In the genomic region with DNA sequence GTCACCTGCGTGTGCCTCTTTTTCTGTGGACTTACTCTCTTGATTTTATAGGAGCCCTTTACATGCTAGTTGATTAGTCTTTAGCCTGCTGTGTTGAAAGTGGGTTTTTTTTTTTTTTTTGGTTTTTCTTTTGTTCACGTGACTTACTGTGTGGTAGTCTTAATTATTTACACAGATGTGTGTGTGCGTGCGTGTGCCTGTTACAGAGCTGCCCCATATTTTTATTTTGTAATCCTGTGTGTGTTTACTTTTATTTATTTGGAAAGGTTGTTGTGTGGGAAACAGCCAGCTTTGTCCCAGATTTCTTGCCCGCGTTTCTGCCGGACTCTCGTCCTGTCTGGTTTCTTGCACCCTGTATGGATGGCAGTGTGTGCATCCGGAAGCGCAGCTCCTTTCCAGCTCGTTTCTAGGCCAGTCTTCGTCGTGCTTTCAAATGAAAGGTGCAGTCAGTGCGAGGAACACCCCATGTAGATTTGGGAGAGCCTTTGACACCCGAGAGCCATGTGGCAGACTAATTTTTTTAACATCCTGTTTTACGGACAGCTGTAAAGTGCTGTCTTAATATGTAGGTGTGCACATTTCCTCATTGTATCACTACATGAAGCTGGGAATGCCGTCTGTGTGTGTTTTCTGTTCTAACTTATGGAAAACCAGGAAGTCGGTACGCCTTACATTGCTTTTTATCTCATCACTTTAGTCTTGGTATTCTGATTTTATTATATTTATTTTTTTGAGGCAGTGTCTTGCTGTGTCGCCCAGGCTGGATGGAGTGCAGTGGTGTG, we compare ENCODE assay signal across 20 cellular contexts. TPM values are rescaled to one million over a fixed set of nuclear protein-coding genes. Genes with fewer than 3 reads are reported as not detected.
DNase-seq lines count a peak whose midpoint lies in the region; ATAC-seq and TF ChIP-seq lines count a peak whose summit lies in the region.
"Had no signal": no experiment of that assay in that cellular context is flagged by ENCODE, and none has a peak within 500 bp of the region (broad histone marks: within the 10 kb centered on the region; RNA-seq: fewer than 3 reads in every experiment).

No MANE protein-coding gene starts in this region.

- no peaks in the 10 kb centered on the region for H3K27me3 ChIP-seq in H9 (ENCODE audit: insufficient read depth, low read length)
- no peaks in the 10 kb centered on the region for H3K27me3 ChIP-seq in hepatocyte
- H3K27me3 ChIP-seq: esophagus muscularis mucosa, pancreas had no signal

- no peak overlapping the region for H3K18ac ChIP-seq in H9 (ENCODE audit: insufficient read length, low read depth, low read length)

- H2BK15ac ChIP-seq in H9 (ENCODE audit: low read depth, low read length) = no peak overlapping the region

- H2BK5ac ChIP-seq in H9 (ENCODE audit: insufficient read length, low read length) = no peak overlapping the region

- H4K20me1 ChIP-seq in H9 (ENCODE audit: control insufficient read depth, insufficient read depth, insufficient read length) (no peaks in the 10 kb centered on the region), hepatocyte (ENCODE audit: insufficient read depth, poor library complexity, severe bottlenecking) (peaks cover 13% of the 10 kb centered on the region)

- peak overlapping the region; percentile 45 for H3K27ac Mint-ChIP-seq in activated naive CD4-positive, alpha-beta T cell treated with anti-CD3 and anti-CD28 coated beads, Interleukin-2, amount 10 ng/mL, durations not matched to agents 7 days and 5 days
- H3K27ac Mint-ChIP-seq in H9 = peak overlapping the region in 2 of 3 experiments; percentile 38 to 76; a peak in 4 of 7 replicates
- peak overlapping the region; percentile 56 for H3K27ac Mint-ChIP-seq in stimulated activated naive B cell treated with anti-CD40 and anti-IgM and Interleukin-4, amounts not matched to agents 10 μg/mL and 1 μg/mL and 100 μg/mL, for 72 hours
- H3K27ac Mint-ChIP-seq: activated naive CD8-positive, alpha-beta T cell had no signal

- H2AK5ac ChIP-seq in H9 (ENCODE audit: insufficient read length, low read length) = no peak overlapping the region

- H3K79me2 ChIP-seq in H9 (ENCODE audit: insufficient read depth, low read length) = peaks cover 20% of the 10 kb centered on the region; the same call in 1 of the 2 replicates
- H3K79me2 ChIP-seq in hepatocyte = peaks cover 47% of the 10 kb centered on the region

- no peaks in the 10 kb centered on the region for H3K9me3 ChIP-seq in H9 (ENCODE audit: control insufficient read depth, low read depth, low read length)
- H3K9me3 ChIP-seq in hepatocyte (ENCODE audit: low read depth) = no peaks in the 10 kb centered on the region
- H3K9me3 ChIP-seq: esophagus muscularis mucosa, pancreas had no signal

- H3K23me2 ChIP-seq in H9 (ENCODE audit: insufficient read length, low read depth, low read length, poor library complexity, severe bottlenecking) = no peaks in the 10 kb centered on the region

- H4K5ac ChIP-seq in H9 (ENCODE audit: insufficient read length, low read depth, low read length) = no peak overlapping the region

- intact Hi-C loops in left colon (cut with DNase I, micrococcal nuclease) = no loop called here

- TF ChIP-seq CTCF in H9 (conservative IDR thresholded peaks at IDR 0.05) (no peak), hepatocyte (IDR thresholded peaks at IDR 0.05; ENCODE audit: poor library complexity) (no peak)

- no peak overlapping the region for H3K4me3 ChIP-seq in hepatocyte
- H3K4me3 ChIP-seq: esophagus muscularis mucosa, pancreas had no signal

- no peak overlapping the region for H3K4ac ChIP-seq in H9 (ENCODE audit: low read depth, low read length)

- H2AFZ ChIP-seq in H9 (ENCODE audit: low read length) = no peak overlapping the region
- no peak overlapping the region for H2AFZ ChIP-seq in hepatocyte

- H3K23ac ChIP-seq in H9 (ENCODE audit: insufficient read length, low read depth, low read length) = no peak overlapping the region

- H3K9me3 Mint-ChIP-seq in activated naive CD4-positive, alpha-beta T cell treated with anti-CD3 and anti-CD28 coated beads, Interleukin-2, amount 10 ng/mL, durations not matched to agents 7 days and 5 days = no peaks in the 10 kb centered on the region
- no peaks in the 10 kb centered on the region for H3K9me3 Mint-ChIP-seq in H9
- no peaks in the 10 kb centered on the region for H3K9me3 Mint-ChIP-seq in stimulated activated naive B cell treated with anti-CD40 and anti-IgM and Interleukin-4, amounts not matched to agents 10 μg/mL and 1 μg/mL and 100 μg/mL, for 72 hours
- H3K9me3 Mint-ChIP-seq: stimulated activated effector memory CD8-positive, alpha-beta T cell treated with anti-CD3 and anti-CD28 coated beads, Interleukin-12 subunit alpha, Interleukin-12 subunit beta, amount 100 ng/mL, for 72 hours had no signal

- peaks cover 37% of the 10 kb centered on the region for H3K36me3 Mint-ChIP-seq in activated naive CD4-positive, alpha-beta T cell treated with anti-CD3 and anti-CD28 coated beads, Interleukin-2, amount 10 ng/mL, durations not matched to agents 7 days and 5 days
- H3K36me3 Mint-ChIP-seq in H9 (ENCODE audit: insufficient read depth in 1 of 3, low read depth in 3 of 3) = peaks cover 33 to 60% (median 45%) of the 10 kb centered on the region in 3 experiments
- H3K36me3 Mint-ChIP-seq in stimulated activated naive B cell treated with anti-CD40 and anti-IgM and Interleukin-4, amounts not matched to agents 10 μg/mL and 1 μg/mL and 100 μg/mL, for 72 hours = peaks cover 20 to 48% of the 10 kb centered on the region in 2 donors

- H3K4me2 ChIP-seq in H9 (ENCODE audit: insufficient read depth, insufficient read length, low read length) = no peak overlapping the region
- H3K4me2 ChIP-seq in hepatocyte = no peak overlapping the region

- peaks cover 44% of the 10 kb centered on the region for H3K4me1 Mint-ChIP-seq in activated naive CD4-positive, alpha-beta T cell treated with anti-CD3 and anti-CD28 coated beads, Interleukin-2, amount 10 ng/mL, durations not matched to agents 7 days and 5 days
- H3K4me1 Mint-ChIP-seq in H9 = peaks cover 7 to 12% of the 10 kb centered on the region in 2 experiments; a peak in 3 of 4 replicates
- peaks cover 7 to 18% of the 10 kb centered on the region in 2 donors for H3K4me1 Mint-ChIP-seq in stimulated activated naive B cell treated with anti-CD40 and anti-IgM and Interleukin-4, amounts not matched to agents 10 μg/mL and 1 μg/mL and 100 μg/mL, for 72 hours

- H2BK12ac ChIP-seq in H9 (ENCODE audit: insufficient read length, low read depth, low read length) = no peak overlapping the region

- no CpG with 5 or more reads among the region's 20 CpGs for WGBS in H9 (ENCODE audit: extremely low coverage, insufficient read length, low lambda C conversion rate)
- 94% methylated on average over 20 of the region's 20 CpGs for WGBS in hepatocyte (ENCODE audit: low lambda C conversion rate, missing lambda C conversion rate)

- ATAC-seq in left colon = peak; percentile 69
- no peak for ATAC-seq in stimulated activated naive B cell treated with anti-CD40 and anti-IgM and Interleukin-4, amounts not matched to agents 10 μg/mL and 1 μg/mL and 100 μg/mL, for 72 hours (replicated peaks)
- ATAC-seq: left ventricle myocardium superior; pancreas; stimulated activated effector memory CD8-positive, alpha-beta T cell treated with anti-CD3 and anti-CD28 coated beads, Interleukin-12 subunit alpha, Interleukin-12 subunit beta, amount 100 ng/mL, for 72 hours had no signal

- H2BK120ac ChIP-seq in H9 (ENCODE audit: low read depth, low read length, poor library complexity, severe bottlenecking) = no peak overlapping the region

- no peak overlapping the region for H4K91ac ChIP-seq in H9 (ENCODE audit: insufficient read length, low read depth, low read length)

- no peak overlapping the region for H3K56ac ChIP-seq in H9 (ENCODE audit: insufficient read length, low read depth, low read length)

- H3T11ph ChIP-seq in H9 (ENCODE audit: low read length) = no peak overlapping the region

- no peak overlapping the region for H3K14ac ChIP-seq in H9 (ENCODE audit: insufficient read depth, low read length)

- H3K4me1 ChIP-seq in H9 (ENCODE audit: insufficient read depth, low read length) = no peaks in the 10 kb centered on the region
- peaks cover 1% of the 10 kb centered on the region for H3K4me1 ChIP-seq in hepatocyte (ENCODE audit: insufficient read depth)
- H3K4me1 ChIP-seq: pancreas had no signal

- no peak overlapping the region for H2BK20ac ChIP-seq in H9 (ENCODE audit: low read depth, low read length, poor library complexity, severe bottlenecking)

- H3K27ac ChIP-seq in H9 (ENCODE audit: insufficient read length, low read depth, low read length) (no peak overlapping the region), hepatocyte (no peak overlapping the region)
- H3K27ac ChIP-seq: esophagus muscularis mucosa, pancreas had no signal

- H3K9me2 ChIP-seq in hepatocyte (replicated peaks; ENCODE audit: insufficient read depth) = no peaks in the 10 kb centered on the region

- no peaks in the 10 kb centered on the region for H3K36me3 ChIP-seq in hepatocyte (replicated peaks; ENCODE audit: insufficient read depth, low read depth)
- H3K36me3 ChIP-seq: pancreas had no signal

- no peak overlapping the region for H3K4me3 Mint-ChIP-seq in activated naive CD4-positive, alpha-beta T cell treated with anti-CD3 and anti-CD28 coated beads, Interleukin-2, amount 10 ng/mL, durations not matched to agents 7 days and 5 days
- no peak overlapping the region; a peak in 1 of 5 replicates for H3K4me3 Mint-ChIP-seq in H9
- H3K4me3 Mint-ChIP-seq in stimulated activated naive B cell treated with anti-CD40 and anti-IgM and Interleukin-4, amounts not matched to agents 10 μg/mL and 1 μg/mL and 100 μg/mL, for 72 hours = no peak overlapping the region
- H3K4me3 Mint-ChIP-seq: activated naive CD8-positive, alpha-beta T cell; stimulated activated effector memory CD8-positive, alpha-beta T cell treated with anti-CD3 and anti-CD28 coated beads, Interleukin-12 subunit alpha, Interleukin-12 subunit beta, amount 100 ng/mL, for 72 hours had no signal

- peak; percentile 13 for DNase-seq in activated naive CD4-positive, alpha-beta T cell treated with anti-CD3 and anti-CD28 coated beads, Interleukin-2, amount 10 ng/mL, durations not matched to agents 7 days and 5 days
- DNase-seq in activated naive CD4-positive, alpha-beta T cell treated with anti-CD3 and anti-CD28 coated beads, Interleukin-2, amount 50 U/mL, for 16 hours = no peak
- DNase-seq in H9 = no peak
- no peak for DNase-seq in left colon
- DNase-seq in stimulated activated naive B cell treated with anti-CD40 and anti-IgM and Interleukin-4, amounts not matched to agents 10 μg/mL and 1 μg/mL and 100 μg/mL, for 72 hours = no peak
- no peak for DNase-seq in hepatocyte (ENCODE audit: low spot score)
- DNase-seq in kidney glomerular epithelial cell (lab: John Stamatoyannopoulos, UW) = no peak
- DNase-seq: activated CD4-positive, alpha-beta T cell treated with anti-CD3 and anti-CD28 coated beads for 4 hours; activated T-cell treated with anti-CD3 and anti-CD28 coated beads for 4 hours; DMS79; effector CD8-positive, alpha-beta T cell; left ventricle myocardium superior; NCI-H146; NCI-H2171; NCI-H524 treated with DMSO at 0.1 percent for 48 hours; pancreas; RPMI8226 had no signal

- H4K8ac ChIP-seq in H9 (replicated peaks; ENCODE audit: insufficient read length, low read depth, low read length) = no peak overlapping the region

- H3K9ac ChIP-seq in H9 (ENCODE audit: extremely low read depth, insufficient read length, low read length) = no peak overlapping the region

- peaks cover 4% of the 10 kb centered on the region for H3K79me1 ChIP-seq in H9 (ENCODE audit: insufficient read depth, low read depth, low read length, poor library complexity, severe bottlenecking)

- CTCF ChIA-PET in activated naive CD4-positive, alpha-beta T cell treated with anti-CD3 and anti-CD28 coated beads, Interleukin-2, amount 10 ng/mL, durations not matched to agents 7 days and 5 days (lab: Charles Lee) = interaction anchor here (0.9 kb wide), 1 partner anchor 54 kb away, joined by 3 read pairs; no protein-coding TSS in a partner anchor

- H3K27me3 Mint-ChIP-seq in activated naive CD4-positive, alpha-beta T cell treated with anti-CD3 and anti-CD28 coated beads, Interleukin-2, amount 10 ng/mL, durations not matched to agents 7 days and 5 days = no peaks in the 10 kb centered on the region
- H3K27me3 Mint-ChIP-seq in H9 (ENCODE audit: low read depth) = no peaks in the 10 kb centered on the region
- no peaks in the 10 kb centered on the region for H3K27me3 Mint-ChIP-seq in stimulated activated naive B cell treated with anti-CD40 and anti-IgM and Interleukin-4, amounts not matched to agents 10 μg/mL and 1 μg/mL and 100 μg/mL, for 72 hours
- H3K27me3 Mint-ChIP-seq: activated naive CD8-positive, alpha-beta T cell had no signal

RNA-seq across cellular contexts. Expression of gene DNAJB6, which starts 55.6 kb away (rescaled TPM):
- total RNA-seq in H9 (2021) = 215 and 216 TPM in 2 replicates
- total RNA-seq in left colon = 10 to 100 TPM; 68.8 to 83.5 TPM
- 92.2 and 118 TPM in 2 replicates for total RNA-seq in hepatocyte
- 106 and 110 TPM in 2 replicates for polyA plus RNA-seq in hepatocyte
